In genomic region chr5:178130576-178131445, GRCh38 we compare ENCODE assay signal across 9 cellular contexts. TPM values are rescaled to one million over a fixed set of nuclear protein-coding genes. Genes with fewer than 3 reads are reported as not detected.
DNase-seq lines count a peak whose midpoint lies in the region; ATAC-seq, FAIRE-seq and TF ChIP-seq lines count a peak whose summit lies in the region.
"Had no signal": no experiment of that assay in that cellular context is flagged by ENCODE, and none has a peak within 500 bp of the region (broad histone marks: within the 10 kb centered on the region; RNA-seq: fewer than 3 reads in every experiment).

Gene RMND5B, plus strand, starts transcription at chr5:178131014. Its CDS starts 7,106 bp downstream, at chr5:178138120.

- peak within 1 kb of the TSS; percentile 49 for H2AFZ ChIP-seq in HepG2 (ENCODE audit: low read length)

- H3K4me2 ChIP-seq in HepG2 (ENCODE audit: low read depth, low read length), result peak within 1 kb of the TSS; percentile 95

- peak within 1 kb of the TSS; percentile 89 for H3K27ac ChIP-seq in HepG2 (ENCODE audit: extremely low read length, insufficient read depth, low read length)

- H3K9me3 ChIP-seq in HepG2 (ENCODE audit: low read length), result no peaks in the 10 kb centered on the region

- DNase-seq in BJ (ENCODE audit: low read depth) (no peak), GM19238 (ENCODE audit: insufficient read length, low spot score) (peak; percentile 89), NCI-H69 (lab: John Stamatoyannopoulos, UW) (peak; percentile 94), dermis blood vessel endothelial cell (peak; percentile 84), HepG2 (ENCODE audit: low spot score) (peak; percentile 70)
- DNase-seq in activated CD4-positive, alpha-beta T cell treated with anti-CD3 and anti-CD28 coated beads, Interleukin-2, amount 50 U/mL, for 4 hours, result peak; percentile 66 to 72
- peak; percentile 74 to 84 for DNase-seq in stimulated activated CD4-positive, alpha-beta T cell treated with anti-CD3 and anti-CD28 coated beads, Interleukin-2, amount 100 ng/mL, for 48 hours

- H3K4me3 ChIP-seq in BJ (ENCODE audit: low read depth, low read length) (peak within 1 kb of the TSS; percentile 89), HepG2 (replicated peaks in 1 of 3; ENCODE audit: insufficient read depth in 1 of 3, low read depth in 2 of 3, low read length in 3 of 3) (peak within 1 kb of the TSS; percentile 84 to 97 (median 93))

- CTCF ChIA-PET in BJ (lab: Yijun Ruan, JAX) (no interaction called here), HepG2 (lab: Yijun Ruan, JAX; ENCODE audit: low intra/inter-chr PET ratio, low total read pairs) (no interaction called here)

- peak within 1 kb of the TSS; percentile 87 for H3K9ac ChIP-seq in HepG2 (ENCODE audit: insufficient read depth, low read depth, low read length)

- TF ChIP-seq CTCF in BJ (IDR thresholded peaks at IDR 0.05; ENCODE audit: insufficient read depth, low read depth, low read length) (no peak), HepG2 (CRISPR knock-in tag; IDR thresholded peaks at IDR 0.05) (0 out of 2 replicates have a peak, but pooled peaks have one; percentile 8)

- ATAC-seq in HG03432 (IDR thresholded peaks at IDR 0.05; ENCODE audit: unreplicated experiment) (peak; percentile 91), HepG2 (peak; percentile 93)

- TF ChIP-seq POLR2A in HepG2 (IDR thresholded peaks at IDR 0.05; ENCODE audit: insufficient read depth in 1 of 2, low read depth in 2 of 2, low read length in 2 of 2), result peak; percentile 55 to 72

- H3K36me3 ChIP-seq in BJ (ENCODE audit: control insufficient read depth, insufficient read depth, low read length), result peaks cover 5% of the 10 kb centered on the region
- 0 out of 5 replicates have a peak, but pooled peaks cover 0 to 3% of the 10 kb centered on the region in 2 experiments for H3K36me3 ChIP-seq in HepG2 (replicated peaks in 1 of 2; ENCODE audit: control insufficient read depth in 1 of 2, insufficient read depth in 2 of 2, low read length in 2 of 2)

- TF ChIP-seq RAD21 in HepG2 (CRISPR knock-in tag; IDR thresholded peaks at IDR 0.05), result peak; percentile 58; the same call in 1 of the 2 replicates

- H4K20me1 ChIP-seq in HepG2 (ENCODE audit: insufficient read depth, low read length), result no peaks in the 10 kb centered on the region

- 0% methylated on average over 5 of the region's 102 CpGs for WGBS in HepG2 (ENCODE audit: low lambda C conversion rate)

- H3K4me1 ChIP-seq in HepG2 (ENCODE audit: insufficient read depth, low read length), result peaks cover 17% of the 10 kb centered on the region; the same call in 1 of the 2 replicates

- intact Hi-C loops in HepG2 (cut with micrococcal nuclease; ENCODE audit: unreplicated experiment), result no loop called here

- in situ Hi-C loops in HepG2 (cut with HindIII; ENCODE audit: extremely low pct_ligation_motif_present, low pct_unique_long_range_greater_than_20kb), result no loop called here

- peaks cover 9% of the 10 kb centered on the region for H3K79me2 ChIP-seq in HepG2 (ENCODE audit: insufficient read depth, low read length)

- POLR2A ChIA-PET in BJ (lab: Charles Lee) (no interaction called here), HepG2 (lab: Yijun Ruan, JAX) (interaction anchor here (0.6 to 1.5 kb wide), 4 partner anchors 10 to 531 kb away, joined by 3 to 9 read pairs (median 4); partner anchors contain the start of genes B4GALT7 and NHP2)

- H3K27me3 ChIP-seq in BJ (ENCODE audit: control insufficient read depth, insufficient read depth, low read length), result no peaks in the 10 kb centered on the region
- H3K27me3 ChIP-seq in HepG2 (ENCODE audit: control insufficient read depth in 1 of 2, insufficient read depth in 2 of 2, low read length in 2 of 2), result no peaks in the 10 kb centered on the region; a peak in 1 of 5 replicates

- no peak for FAIRE-seq in HepG2 (lab: Jason Lieb, UNC)
- FAIRE-seq: endometrium had no signal

- BruUV-seq in HepG2 (replicated peaks; lab: Mats Ljungman, UMichigan), result no TSS peak

- no peak for TF ChIP-seq EP300 in HepG2 (IDR thresholded peaks at IDR 0.05; ENCODE audit: low read depth in 2 of 2, low read length in 2 of 2)
- no peak for TF ChIP-seq EP300 in HepG2 (CRISPR knock-in tag; IDR thresholded peaks at IDR 0.05; ENCODE audit: borderline replicate concordance)

TF ChIP-seq in HepG2, 621 proteins besides CTCF, POLR2A, EP300 and RAD21 (continues in another document):
- TF ChIP-seq ZBTB34 (CRISPR knock-in tag; IDR thresholded peaks at IDR 0.05), result 0 out of 2 replicates have a peak, but pooled peaks have one; percentile 49
- TF ChIP-seq ZNF468 (CRISPR knock-in tag; IDR thresholded peaks at IDR 0.05), result no peak
- 0 out of 2 replicates have a peak, but pooled peaks have one; percentile 53 for TF ChIP-seq ZNF790 (CRISPR knock-in tag; IDR thresholded peaks at IDR 0.05; ENCODE audit: borderline replicate concordance)
- no peak for TF ChIP-seq FIP1L1 (IDR thresholded peaks at IDR 0.05; ENCODE audit: borderline replicate concordance, insufficient read depth, low read depth, low read length)
- TF ChIP-seq CENPT (CRISPR knock-in tag; IDR thresholded peaks at IDR 0.05; ENCODE audit: low read depth), result 0 out of 2 replicates have a peak, but pooled peaks have one; percentile 67
- TF ChIP-seq, protein P1, sequence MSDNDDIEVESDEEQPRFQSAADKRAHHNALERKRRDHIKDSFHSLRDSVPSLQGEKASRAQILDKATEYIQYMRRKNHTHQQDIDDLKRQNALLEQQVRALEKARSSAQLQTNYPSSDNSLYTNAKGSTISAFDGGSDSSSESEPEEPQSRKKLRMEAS (IDR thresholded peaks at IDR 0.05), result peak; percentile 89
- TF ChIP-seq, protein P2, sequence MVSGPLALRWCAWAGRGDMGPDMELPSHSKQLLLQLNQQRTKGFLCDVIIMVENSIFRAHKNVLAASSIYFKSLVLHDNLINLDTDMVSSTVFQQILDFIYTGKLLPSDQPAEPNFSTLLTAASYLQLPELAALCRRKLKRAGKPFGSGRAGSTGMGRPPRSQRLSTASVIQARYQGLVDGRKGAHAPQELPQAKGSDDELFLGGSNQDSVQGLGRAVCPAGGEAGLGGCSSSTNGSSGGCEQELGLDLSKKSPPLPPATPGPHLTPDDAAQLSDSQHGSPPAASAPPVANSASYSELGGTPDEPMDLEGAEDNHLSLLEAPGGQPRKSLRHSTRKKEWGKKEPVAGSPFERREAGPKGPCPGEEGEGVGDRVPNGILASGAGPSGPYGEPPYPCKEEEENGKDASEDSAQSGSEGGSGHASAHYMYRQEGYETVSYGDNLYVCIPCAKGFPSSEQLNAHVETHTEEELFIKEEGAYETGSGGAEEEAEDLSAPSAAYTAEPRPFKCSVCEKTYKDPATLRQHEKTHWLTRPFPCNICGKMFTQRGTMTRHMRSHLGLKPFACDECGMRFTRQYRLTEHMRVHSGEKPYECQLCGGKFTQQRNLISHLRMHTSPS (CRISPR knock-in tag; IDR thresholded peaks at IDR 0.05; ENCODE audit: low read depth), result no peak
- no peak for TF ChIP-seq PHF5A (CRISPR knock-in tag; IDR thresholded peaks at IDR 0.05; ENCODE audit: low read depth, unreplicated experiment)
- TF ChIP-seq ZNF598 (CRISPR knock-in tag; IDR thresholded peaks at IDR 0.05; ENCODE audit: borderline replicate concordance), result peak; percentile 53; the same call in 1 of the 2 replicates
- TF ChIP-seq NKX3-1 (CRISPR knock-in tag; IDR thresholded peaks at IDR 0.05), result peak; percentile 84
- TF ChIP-seq ZNF674 (CRISPR knock-in tag; IDR thresholded peaks at IDR 0.05; ENCODE audit: low read depth), result no peak

RNA-seq across cellular contexts. Expression of gene RMND5B, which starts in this region (rescaled TPM):
- 25.3 and 39.6 TPM in 2 replicates for polyA plus RNA-seq in BJ (2011; rRNA removed)
- polyA minus RNA-seq in BJ (2011; rRNA and poly(A)+ RNA removed), result 18.0 and 26.6 TPM in 2 replicates
- 42.7 and 51.3 TPM in 2 replicates for total RNA-seq in dermis blood vessel endothelial cell
- total RNA-seq in HepG2 (2016; rRNA removed; fragmentation: Illumina TruSeq; extraction: Trizol), result 17.0 and 20.4 TPM in 2 replicates
- total RNA-seq in HepG2 (2016; cell fraction: cytosol; rRNA removed; fragmentation: Illumina TruSeq; extraction: Trizol; ENCODE audit: low read depth), result 16.0 and 16.6 TPM in 2 replicates
- total RNA-seq in HepG2 (2016; cell fraction: insoluble cytoplasmic fraction; rRNA removed; fragmentation: Illumina TruSeq; extraction: Trizol), result 15.7 and 18.0 TPM in 2 replicates
- 32.2 and 33.7 TPM in 2 replicates for total RNA-seq in HepG2 (2016; cell fraction: membrane; rRNA removed; fragmentation: Illumina TruSeq; extraction: Trizol)
- 12.1 and 14.2 TPM in 2 replicates for total RNA-seq in HepG2 (2016; cell fraction: nucleus; rRNA removed; fragmentation: Illumina TruSeq; extraction: Trizol)
- polyA plus RNA-seq in HepG2 (2011; rRNA removed), result 18.6 and 22.3 TPM in 2 replicates
- polyA plus RNA-seq in HepG2 (2011; cell fraction: cytosol; rRNA removed), result 18.4 and 22.2 TPM in 2 replicates
- 33.6 and 34.2 TPM in 2 replicates for polyA plus RNA-seq in HepG2 (2011; cell fraction: nucleus; rRNA removed)
- polyA plus RNA-seq in HepG2 (2012), result 12.9 and 13.4 TPM in 2 replicates
- 23.3 and 26.2 TPM in 2 replicates for polyA plus RNA-seq in HepG2 (2016; cell fraction: cytosol; fragmentation: Illumina TruSeq; extraction: Trizol; ENCODE audit: low read depth)
- 18.6 and 21.5 TPM in 2 replicates for polyA plus RNA-seq in HepG2 (2016; cell fraction: insoluble cytoplasmic fraction; fragmentation: Illumina TruSeq; extraction: Trizol; ENCODE audit: low read depth)
- 30.9 and 32.3 TPM in 2 replicates for polyA plus RNA-seq in HepG2 (2016; cell fraction: membrane; fragmentation: Illumina TruSeq; extraction: Trizol; ENCODE audit: low read depth)
- polyA plus RNA-seq in HepG2 (2016; cell fraction: nucleus; fragmentation: Illumina TruSeq; extraction: Trizol; ENCODE audit: insufficient read depth, low read depth), result 26.3 TPM in 2 replicates
- 27.9 and 70.3 TPM in 2 replicates for polyA minus RNA-seq in HepG2 (2011; rRNA and poly(A)+ RNA removed; ENCODE audit: low replicate concordance)
- 6.7 and 11.7 TPM in 2 replicates for polyA minus RNA-seq in HepG2 (2011; cell fraction: cytosol; rRNA and poly(A)+ RNA removed)
- 15.2 and 20.8 TPM in 2 replicates for polyA minus RNA-seq in HepG2 (2011; cell fraction: nucleus; rRNA and poly(A)+ RNA removed)
